8 cellular contexts compared by ENCODE assay signal in genomic region chr19:38543807-38544568, GRCh38.
DNase-seq lines count a peak whose midpoint lies in the region; ATAC-seq lines count a peak whose summit lies in the region.

No MANE protein-coding gene starts in this region.

- no peaks in the 10 kb centered on the region for H3K36me3 Mint-ChIP-seq in activated T-cell treated with anti-CD3 and anti-CD28 coated beads, Interleukin-2, amount 50 U/mL, for 24 hours (ENCODE audit: low read depth)
- peaks cover 10% of the 10 kb centered on the region for H3K36me3 Mint-ChIP-seq in stimulated activated effector memory CD8-positive, alpha-beta T cell treated with anti-CD3 and anti-CD28 coated beads, Interleukin-12 subunit alpha, Interleukin-12 subunit beta, amount 100 ng/mL, for 72 hours

- H3K27me3 Mint-ChIP-seq in activated T-cell treated with anti-CD3 and anti-CD28 coated beads, Interleukin-2, amount 50 U/mL, for 24 hours = no peaks in the 10 kb centered on the region

- peak overlapping the region; percentile 78 for H3K27ac Mint-ChIP-seq in activated T-cell treated with anti-CD3 and anti-CD28 coated beads, Interleukin-2, amount 50 U/mL, for 24 hours
- no peak overlapping the region for H3K27ac Mint-ChIP-seq in stimulated activated effector memory CD8-positive, alpha-beta T cell treated with anti-CD3 and anti-CD28 coated beads, Interleukin-12 subunit alpha, Interleukin-12 subunit beta, amount 100 ng/mL, for 72 hours

- peaks cover 31% of the 10 kb centered on the region for H3K4me1 Mint-ChIP-seq in activated T-cell treated with anti-CD3 and anti-CD28 coated beads, Interleukin-2, amount 50 U/mL, for 24 hours (ENCODE audit: low read depth)
- H3K4me1 Mint-ChIP-seq in stimulated activated effector memory CD8-positive, alpha-beta T cell treated with anti-CD3 and anti-CD28 coated beads, Interleukin-12 subunit alpha, Interleukin-12 subunit beta, amount 100 ng/mL, for 72 hours = peaks cover 19% of the 10 kb centered on the region

- peak; percentile 49 for DNase-seq in activated T-cell treated with anti-CD3 and anti-CD28 coated beads, Interleukin-2, amount 50 U/mL, for 24 hours
- DNase-seq in activated T-cell treated with anti-CD3 and anti-CD28 coated beads, Interleukin-2, amount 50 U/mL, for 1 hour = no peak
- DNase-seq in HT-29 (ENCODE audit: low spot score) = peak; percentile 91
- DNase-seq in RPMI8226 = peak; percentile 55
- peak; percentile 54 to 92 for DNase-seq in T47D (ENCODE audit: low read depth in 1 of 2, low spot score in 1 of 2)
- DNase-seq in islet precursor cell = peak; percentile 71
- DNase-seq in stimulated activated effector memory CD8-positive, alpha-beta T cell treated with anti-CD3 and anti-CD28 coated beads, Interleukin-12 subunit alpha, Interleukin-12 subunit beta, amount 100 ng/mL, for 72 hours (ENCODE audit: low spot score in 2 of 2) = peak in 1 of 2 donors; percentile 60

- in situ Hi-C loops in T47D (cut with HindIII; ENCODE audit: low pct_unique_long_range_greater_than_20kb, low sequenced_read_pairs) = no loop called here

- peak overlapping the region; percentile 12 for H3K4me3 Mint-ChIP-seq in activated T-cell treated with anti-CD3 and anti-CD28 coated beads, Interleukin-2, amount 50 U/mL, for 24 hours
- H3K4me3 Mint-ChIP-seq in stimulated activated effector memory CD8-positive, alpha-beta T cell treated with anti-CD3 and anti-CD28 coated beads, Interleukin-12 subunit alpha, Interleukin-12 subunit beta, amount 100 ng/mL, for 72 hours = peak overlapping the region; percentile 21

- peak; percentile 88 for ATAC-seq in stimulated activated effector memory CD8-positive, alpha-beta T cell treated with anti-CD3 and anti-CD28 coated beads, Interleukin-12 subunit alpha, Interleukin-12 subunit beta, amount 100 ng/mL, for 72 hours
- ATAC-seq in GM18519 (IDR thresholded peaks at IDR 0.05; ENCODE audit: low FRiP score, unreplicated experiment) = no peak

- peaks cover 3% of the 10 kb centered on the region for H3K9me3 Mint-ChIP-seq in activated T-cell treated with anti-CD3 and anti-CD28 coated beads, Interleukin-2, amount 50 U/mL, for 24 hours
- H3K9me3 Mint-ChIP-seq in stimulated activated effector memory CD8-positive, alpha-beta T cell treated with anti-CD3 and anti-CD28 coated beads, Interleukin-12 subunit alpha, Interleukin-12 subunit beta, amount 100 ng/mL, for 72 hours = no peaks in the 10 kb centered on the region
